ENCODE assay signal across 1 cellular context in the genomic region with DNA sequence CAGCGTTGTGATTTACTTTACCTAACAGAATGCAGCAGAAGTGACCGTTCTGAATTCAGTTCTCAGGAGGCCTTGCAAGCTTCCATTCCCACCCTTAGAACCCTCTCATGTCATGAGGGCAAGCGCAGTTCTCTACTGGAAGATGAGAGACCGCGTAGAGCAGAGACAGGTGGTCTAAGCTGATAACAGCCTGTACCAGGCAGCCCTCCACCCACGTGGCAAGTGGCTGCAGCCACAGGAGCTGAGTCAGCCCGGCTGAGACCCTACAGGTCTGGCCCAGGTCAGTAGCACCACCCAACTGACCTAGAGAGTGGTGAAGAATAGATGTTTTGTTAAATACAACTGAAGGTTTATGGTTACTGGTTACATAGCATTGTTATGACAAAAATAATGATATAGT. TPM values are rescaled to one million over a fixed set of nuclear protein-coding genes. Genes with fewer than 3 reads are reported as not detected.
"Had no signal": no experiment of that assay in that cellular context is flagged by ENCODE, and none has a peak within 500 bp of the region (broad histone marks: within the 10 kb centered on the region; RNA-seq: fewer than 3 reads in every experiment).

No MANE protein-coding gene starts in this region.

RNA-seq across cellular contexts. Expression of gene SHISA2, which starts 14.7 kb away (rescaled TPM):
- total RNA-seq: vagina had no signal
